In the genomic region with DNA sequence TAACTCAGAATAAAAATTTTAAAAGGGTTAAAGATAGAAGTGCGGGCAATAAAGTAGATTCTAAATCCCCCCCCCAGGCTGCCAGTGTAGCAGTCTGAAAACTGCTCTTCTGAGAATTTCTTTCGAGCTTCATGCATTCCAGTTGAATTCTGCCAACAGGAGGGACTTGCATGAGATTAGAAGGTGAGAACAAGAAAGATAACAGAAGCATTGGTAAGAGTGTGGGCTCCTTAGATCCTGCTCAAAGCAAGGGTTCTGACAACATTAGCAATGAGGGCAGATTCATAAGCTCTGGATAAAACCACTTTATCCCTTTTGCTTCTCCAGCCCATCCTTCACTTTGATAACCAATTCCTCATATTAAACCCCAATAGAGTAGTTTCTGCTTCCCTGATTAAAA, we compare ENCODE assay signal across 34 cellular contexts.
"Had no signal": no experiment of that assay in that cellular context is flagged by ENCODE, and none has a peak within 500 bp of the region (broad histone marks: within the 10 kb centered on the region; RNA-seq: fewer than 3 reads in every experiment).

No MANE protein-coding gene starts in this region.

- H3K36me3 ChIP-seq: MG63 had no signal

- DNase-seq: Karpas-422, Kasumi-1, KG1, MG63, MM.1S, MV-4-11, NCI-H1048, NCI-H1092, NCI-H1092 treated with DMSO at 0.1 percent for 48 hours, NCI-H1105, NCI-H1105 treated with DMSO at 0.1 percent for 48 hours, NCI-H1417, NCI-H1417 treated with DMSO at 0.1 percent for 48 hours, NCI-H1436, NCI-H1436 treated with DMSO at 0.1 percent for 48 hours, NCI-H146, NCI-H1694, NCI-H1694 treated with DMSO at 0.1 percent for 48 hours, NCI-H187, NCI-H187 treated with DMSO at 0.1 percent for 48 hours, NCI-H1930, NCI-H2029, NCI-H2029 treated with DMSO at 0.1 percent for 48 hours, NCI-H2081, NCI-H2081 treated with DMSO at 0.1 percent for 48 hours, NCI-H2107, NCI-H2171, NCI-H2171 treated with DMSO at 0.1 percent for 48 hours, NCI-H2227 treated with DMSO at 0.1 percent for 48 hours, NCI-H345, NCI-H446, NCI-H446 treated with DMSO at 0.1 percent for 48 hours, NCI-H510A had no signal

- H3K27ac ChIP-seq: KMS-11 had no signal

- H3K4me2 ChIP-seq: KMS-11 had no signal

- H3K4me3 ChIP-seq: MG63 had no signal

- H3K9ac ChIP-seq: KMS-11 had no signal

- H3K27me3 ChIP-seq: MG63 had no signal
